In genomic region chr11:111512296-111513239, GRCh38 we compare ENCODE assay signal across 9 cellular contexts. TPM values are rescaled to one million over a fixed set of nuclear protein-coding genes. Genes with fewer than 3 reads are reported as not detected.
DNase-seq lines count a peak whose midpoint lies in the region; ATAC-seq, FAIRE-seq and TF ChIP-seq lines count a peak whose summit lies in the region.
"Had no signal": no experiment of that assay in that cellular context is flagged by ENCODE, and none has a peak within 500 bp of the region (broad histone marks: within the 10 kb centered on the region; RNA-seq: fewer than 3 reads in every experiment).

BTG4 (minus strand) TSS chr11:111512386; CDS start chr11:111498776, 13,610 bp downstream.

- no peaks in the 10 kb centered on the region for H3K9me2 ChIP-seq in PC-9 (ENCODE audit: insufficient read depth)

- BruUV-seq in PC-9 (replicated peaks; lab: Mats Ljungman, UMichigan), result TSS peak; percentile 29

- POLR2A ChIA-PET in PC-9 (lab: Charles Lee; ENCODE audit: unreplicated experiment), result interaction anchor here (0.6 kb wide), 1 partner anchor 26 kb away, joined by 5 read pairs; no protein-coding TSS in a partner anchor

- TF ChIP-seq CTCF in PC-9 (conservative IDR thresholded peaks at IDR 0.05), result no peak
- TF ChIP-seq CTCF in coronary artery (IDR thresholded peaks at IDR 0.05), result no peak

- H4K20me1 ChIP-seq in PC-9 (ENCODE audit: insufficient read depth), result no peaks in the 10 kb centered on the region

- no peak for TF ChIP-seq POLR2A in GM12891 (IDR thresholded peaks at IDR 0.05; ENCODE audit: low read depth, low read length)

- no peaks in the 10 kb centered on the region for H3K36me3 Mint-ChIP-seq in memory B cell

- no peaks in the 10 kb centered on the region for H3K27me3 ChIP-seq in PC-9 (ENCODE audit: insufficient read depth, low read depth)

- peak; percentile 59 for ATAC-seq in memory B cell (ENCODE audit: low read depth)

- 0 out of 2 replicates have a peak, but pooled peaks cover 5% of the 10 kb centered on the region for H3F3A ChIP-seq in PC-9 (ENCODE audit: insufficient read depth, low read depth)

- H3K4me1 ChIP-seq in PC-9 (replicated peaks; ENCODE audit: insufficient read depth), result no peaks in the 10 kb centered on the region
- H3K4me1 ChIP-seq in urinary bladder (ENCODE audit: insufficient read depth), result no peaks in the 10 kb centered on the region

- WGBS in urinary bladder, result 6% methylated on average over 87 of the region's 90 CpGs

- DNase-seq in GM12891 (ENCODE audit: insufficient read length, low spot score), result peak; percentile 35
- no peak for DNase-seq in PC-9
- DNase-seq in coronary artery (ENCODE audit: low spot score), result no peak
- DNase-seq in memory B cell (ENCODE audit: low spot score in 2 of 2), result peak in 1 of 2 donors; percentile 27
- no peak for DNase-seq in cortex of kidney (lab: John Stamatoyannopoulos, UW)
- no peak for DNase-seq in amniotic stem cell (lab: John Stamatoyannopoulos, UW)
- no peak for DNase-seq in GM19240 (ENCODE audit: insufficient read length, low spot score)

- no peaks in the 10 kb centered on the region for H3K9me3 ChIP-seq in PC-9 (ENCODE audit: insufficient read depth, low read depth)

- H3K79me2 ChIP-seq in PC-9 (ENCODE audit: low read depth), result no peaks in the 10 kb centered on the region

- peak within 1 kb of the TSS; percentile 76 for H3K4me2 ChIP-seq in PC-9

- no peak within 1 kb of the TSS for H3K27ac ChIP-seq in PC-9
- no peak within 1 kb of the TSS for H3K27ac ChIP-seq in coronary artery
- no peak within 1 kb of the TSS for H3K27ac ChIP-seq in urinary bladder (ENCODE audit: low read depth)

- H2AFZ ChIP-seq in PC-9, result peak within 1 kb of the TSS; percentile 92

- H3K4me3 ChIP-seq in PC-9 (peak within 1 kb of the TSS; percentile 70), coronary artery (peak within 1 kb of the TSS; percentile 69), urinary bladder (ENCODE audit: low read depth, low read length) (peak within 1 kb of the TSS; percentile 31)

- peak within 1 kb of the TSS; percentile 82 for H3K4me3 Mint-ChIP-seq in memory B cell

- no peaks in the 10 kb centered on the region for H3K9me3 Mint-ChIP-seq in memory B cell

- H3K27me3 Mint-ChIP-seq in memory B cell, result peaks cover 21% of the 10 kb centered on the region

- peaks cover 7% of the 10 kb centered on the region for H3K4me1 Mint-ChIP-seq in memory B cell

- H3K36me3 ChIP-seq in PC-9 (ENCODE audit: low read depth), result no peaks in the 10 kb centered on the region
- no peaks in the 10 kb centered on the region for H3K36me3 ChIP-seq in urinary bladder (ENCODE audit: insufficient read depth)

- CTCF ChIA-PET in PC-9 (lab: Charles Lee), result interaction anchor here (0.6 to 0.7 kb wide), 2 partner anchors 8 to 59 kb away, joined by 4 to 9 read pairs; no protein-coding TSS in a partner anchor

- intact Hi-C loops in PC-9 (cut with micrococcal nuclease; ENCODE audit: unreplicated experiment), result loop anchor here (2.0 kb wide), 1 partner anchor 28 kb away; the partner anchor contains the start of gene LAYN

- H3K27ac Mint-ChIP-seq in memory B cell, result no peak within 1 kb of the TSS

- FAIRE-seq in GM12891 (lab: Jason Lieb, UNC), result peak; percentile 20

TF ChIP-seq in GM12891, 5 proteins besides CTCF, POLR2A, EP300 and RAD21:
- TF ChIP-seq SPI1 (IDR thresholded peaks at IDR 0.05; ENCODE audit: low read depth, low read length), result no peak
- no peak for TF ChIP-seq POLR2AphosphoS5 (IDR thresholded peaks at IDR 0.05; ENCODE audit: low read depth, low read length)
- no peak for TF ChIP-seq POU2F2 (IDR thresholded peaks at IDR 0.05; ENCODE audit: low read depth, low read length)
- TF ChIP-seq TAF1 (IDR thresholded peaks at IDR 0.05; ENCODE audit: low read depth, low read length), result no peak
- no peak for TF ChIP-seq PAX5 (IDR thresholded peaks at IDR 0.05; ENCODE audit: insufficient read depth, low read length, severe bottlenecking)

RNA-seq across cellular contexts. Expression of gene BTG4, which starts in this region (rescaled TPM):
- not detected for polyA plus RNA-seq in GM12891 (2012; ENCODE audit: low read depth, missing spikeins)
- total RNA-seq in PC-9 (2021) (not detected in 2 replicates), urinary bladder (not detected)
- polyA plus RNA-seq in urinary bladder, result not detected
- total RNA-seq: SK-MEL-5 had no signal
